9 cellular contexts compared by ENCODE assay signal in the genomic region with DNA sequence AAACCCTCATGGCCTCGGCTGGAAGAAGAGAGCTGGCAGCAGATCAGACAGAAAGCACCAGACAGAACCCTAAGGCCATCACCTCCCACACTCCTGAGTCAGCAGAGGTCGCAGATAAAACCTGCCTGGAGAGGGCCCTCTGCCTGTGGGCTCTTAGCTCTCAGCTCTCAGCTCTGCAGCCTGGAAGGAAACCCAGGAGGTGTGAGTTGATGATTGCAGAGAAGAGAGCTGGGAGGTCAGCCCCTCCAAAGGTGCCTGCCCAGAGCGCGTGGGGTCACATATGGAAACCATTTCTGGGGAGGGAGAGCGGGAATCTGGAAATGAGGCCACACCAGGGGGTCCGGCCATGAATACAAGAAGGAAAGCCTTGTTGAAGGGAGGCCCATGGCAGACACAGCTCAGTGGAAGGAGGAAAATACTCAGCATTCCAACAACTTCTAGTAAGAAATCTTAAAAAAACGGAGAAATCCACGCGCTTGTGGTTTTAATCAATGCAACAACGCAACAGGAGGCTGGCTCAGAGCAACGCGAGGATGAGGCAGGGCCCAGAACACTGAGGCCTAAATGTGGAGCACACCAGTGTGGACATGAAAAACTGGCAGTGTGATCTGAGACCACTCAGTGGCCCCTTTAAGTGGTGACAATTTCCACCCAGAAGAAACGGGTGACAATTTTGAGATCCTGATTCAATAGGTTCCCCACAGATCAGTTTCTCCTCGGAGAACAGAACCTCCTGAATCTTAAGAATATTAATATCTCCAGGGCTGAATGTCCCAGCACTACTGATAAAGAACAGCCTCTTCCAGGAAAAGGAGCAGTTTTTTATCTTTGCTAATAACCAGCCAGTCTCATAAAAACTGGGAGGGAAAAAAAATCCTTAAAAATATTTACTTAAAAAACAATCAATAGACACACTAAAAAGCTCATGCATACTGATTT. TPM values are rescaled to one million over a fixed set of nuclear protein-coding genes. Genes with fewer than 3 reads are reported as not detected.
DNase-seq lines count a peak whose midpoint lies in the region; ATAC-seq and TF ChIP-seq lines count a peak whose summit lies in the region.
"Had no signal": no experiment of that assay in that cellular context is flagged by ENCODE, and none has a peak within 500 bp of the region (broad histone marks: within the 10 kb centered on the region; RNA-seq: fewer than 3 reads in every experiment).

No MANE protein-coding gene starts in this region.

- H3K27me3 ChIP-seq in AG04450 (ENCODE audit: control insufficient read depth, insufficient read depth, low read length), result peaks cover 6% of the 10 kb centered on the region
- H3K27me3 ChIP-seq in brain microvascular endothelial cell (replicated peaks), result no peaks in the 10 kb centered on the region

- H3K4me3 ChIP-seq in AG04450 (ENCODE audit: low read depth, low read length) (no peak overlapping the region), brain microvascular endothelial cell (ENCODE audit: low read depth, low read length) (no peak overlapping the region)

- TF ChIP-seq CTCF in AG04450 (IDR thresholded peaks at IDR 0.05; ENCODE audit: low read depth, low read length), result 0 out of 2 replicates have a peak, but pooled peaks have one; percentile 4
- TF ChIP-seq CTCF in brain microvascular endothelial cell (IDR thresholded peaks at IDR 0.05; ENCODE audit: low read depth, low read length, missing control alignments), result peak; percentile 29

- H3K36me3 Mint-ChIP-seq in activated naive CD4-positive, alpha-beta T cell treated with anti-CD3 and anti-CD28 coated beads, Interleukin-2, amount 10 ng/mL, durations not matched to agents 7 days and 5 days, result no peaks in the 10 kb centered on the region
- no peaks in the 10 kb centered on the region for H3K36me3 Mint-ChIP-seq in T-cell

- no peak overlapping the region for H3K4me3 Mint-ChIP-seq in activated naive CD4-positive, alpha-beta T cell treated with anti-CD3 and anti-CD28 coated beads, Interleukin-2, amount 10 ng/mL, durations not matched to agents 7 days and 5 days
- H3K4me3 Mint-ChIP-seq in T-cell, result no peak overlapping the region

- no peaks in the 10 kb centered on the region for H3K9me3 Mint-ChIP-seq in activated naive CD4-positive, alpha-beta T cell treated with anti-CD3 and anti-CD28 coated beads, Interleukin-2, amount 10 ng/mL, durations not matched to agents 7 days and 5 days
- H3K9me3 Mint-ChIP-seq in T-cell, result no peaks in the 10 kb centered on the region

- no peaks in the 10 kb centered on the region for H3K36me3 ChIP-seq in brain microvascular endothelial cell (replicated peaks)

- ATAC-seq in HG03025 (IDR thresholded peaks at IDR 0.05; ENCODE audit: low FRiP score, unreplicated experiment) (no peak), T-cell (replicated peaks in 1 of 4) (no peak)

- no peak overlapping the region for H3K27ac Mint-ChIP-seq in activated naive CD4-positive, alpha-beta T cell treated with anti-CD3 and anti-CD28 coated beads, Interleukin-2, amount 10 ng/mL, durations not matched to agents 7 days and 5 days
- no peak overlapping the region for H3K27ac Mint-ChIP-seq in T-cell

- no peak for DNase-seq in AG04450 (ENCODE audit: low read depth, low spot score)
- DNase-seq in M059J (ENCODE audit: low read depth), result peak; percentile 91
- peak; percentile 67 for DNase-seq in brain microvascular endothelial cell
- peak; percentile 27 for DNase-seq in iris pigment epithelial cell (ENCODE audit: low read depth)
- DNase-seq in activated naive CD4-positive, alpha-beta T cell treated with anti-CD3 and anti-CD28 coated beads, Interleukin-2, amount 10 ng/mL, durations not matched to agents 7 days and 5 days, result no peak
- no peak for DNase-seq in NCI-H1048 (lab: John Stamatoyannopoulos, UW)
- no peak for DNase-seq in T-cell
- DNase-seq: NCI-H524 treated with DMSO at 0.1 percent for 48 hours had no signal

- POLR2A ChIA-PET in AG04450 (lab: Yijun Ruan, JAX) (no interaction called here), T-cell (lab: Charles Lee) (no interaction called here)

- in situ Hi-C loops in brain microvascular endothelial cell (cut with HindIII; ENCODE audit: low pct_ligation_motif_present, low sequenced_read_pairs), result no loop called here

- H3K4me1 Mint-ChIP-seq in activated naive CD4-positive, alpha-beta T cell treated with anti-CD3 and anti-CD28 coated beads, Interleukin-2, amount 10 ng/mL, durations not matched to agents 7 days and 5 days, result no peaks in the 10 kb centered on the region
- no peaks in the 10 kb centered on the region for H3K4me1 Mint-ChIP-seq in T-cell

- peaks cover 5% of the 10 kb centered on the region for H3K27me3 Mint-ChIP-seq in activated naive CD4-positive, alpha-beta T cell treated with anti-CD3 and anti-CD28 coated beads, Interleukin-2, amount 10 ng/mL, durations not matched to agents 7 days and 5 days
- H3K27me3 Mint-ChIP-seq in T-cell, result peaks cover 3 to 5% of the 10 kb centered on the region in 2 donors

- H3K27ac ChIP-seq in AG04450 (ENCODE audit: low read depth, low read length) (no peak overlapping the region), brain microvascular endothelial cell (peak overlapping the region; percentile 10)

- no peaks in the 10 kb centered on the region for H3K9me3 ChIP-seq in AG04450 (ENCODE audit: control insufficient read depth, insufficient read depth, low read length)

- CTCF ChIA-PET in AG04450 (lab: Charles Lee) (interaction anchor here (0.6 to 3.6 kb wide), 50 partner anchors 10 to 696 kb away, joined by 3 to 32 read pairs (median 4); partner anchors contain the start of gene ETS2), T-cell (lab: Charles Lee) (interaction anchor here (0.6 to 1.7 kb wide), 4 partner anchors 400 to 661 kb away, joined by 3 to 5 read pairs (median 4); no protein-coding TSS in a partner anchor)
- CTCF ChIA-PET in activated naive CD4-positive, alpha-beta T cell treated with anti-CD3 and anti-CD28 coated beads, Interleukin-2, amount 10 ng/mL, durations not matched to agents 7 days and 5 days (lab: Charles Lee), result interaction anchor here (0.8 to 2.9 kb wide), 10 partner anchors 14 to 632 kb away, joined by 3 to 17 read pairs (median 4); no protein-coding TSS in a partner anchor

RNA-seq across cellular contexts. Expression of gene PSMG1, which starts 45.7 kb away (rescaled TPM):
- 44.6 and 60.0 TPM in 2 replicates for polyA plus RNA-seq in AG04450 (2011; rRNA removed)
- 6.9 and 11.6 TPM in 2 replicates for polyA minus RNA-seq in AG04450 (2011; rRNA and poly(A)+ RNA removed)
- 159 and 176 TPM in 2 replicates for total RNA-seq in M059J (2014; rRNA removed; shearing (Covaris generic))
- 10 to 100 TPM; 12.9 to 18.1 (median 16.8) TPM for total RNA-seq in T-cell

Comparison
In these comparisons a context has a peak if more than half of its experiments do, and no peak if none do; other contexts are left out.
1. DNase-seq: peak in M059J (single experiment), brain microvascular endothelial cell (single experiment) and iris pigment epithelial cell (single experiment); none in AG04450 (single experiment), activated naive CD4-positive, alpha-beta T cell treated with anti-CD3 and anti-CD28 coated beads, Interleukin-2, amount 10 ng/mL, durations not matched to agents 7 days and 5 days (single experiment), NCI-H1048 (single experiment) and T-cell (0 of 34).